ENCODE assay signal across 10 cellular contexts in genomic region chr7:134454277-134454676, GRCh38. TPM values are rescaled to one million over a fixed set of nuclear protein-coding genes. Genes with fewer than 3 reads are reported as not detected.
DNase-seq lines count a peak whose midpoint lies in the region; ATAC-seq and TF ChIP-seq lines count a peak whose summit lies in the region.
"Had no signal": no experiment of that assay in that cellular context is flagged by ENCODE, and none has a peak within 500 bp of the region (broad histone marks: within the 10 kb centered on the region; RNA-seq: fewer than 3 reads in every experiment).

No MANE protein-coding gene starts in this region.

- intact Hi-C loops in lower lobe of right lung (cut with DNase I) = no loop called here

- ATAC-seq in stimulated activated naive CD8-positive, alpha-beta T cell treated with anti-CD3 and anti-CD28 coated beads, Interleukin-15, Interleukin-2, amounts not matched to agents 100 U/mL and 50 U/mL, for 24 hours = no peak
- no peak for ATAC-seq in activated CD8-positive, alpha-beta T cell treated with anti-CD3 and anti-CD28 coated beads, Interleukin-2, amount 10 ng/mL, durations not matched to agents 7 days and 5 days
- ATAC-seq in lower lobe of right lung = no peak
- ATAC-seq in GM21576 (IDR thresholded peaks at IDR 0.05; ENCODE audit: unreplicated experiment) = no peak
- ATAC-seq: Right ventricle myocardium inferior had no signal

- peak overlapping the region; percentile 0 for H3K4me3 Mint-ChIP-seq in stimulated activated naive CD8-positive, alpha-beta T cell treated with anti-CD3 and anti-CD28 coated beads, Interleukin-15, Interleukin-2, amounts not matched to agents 100 ng/mL and 50 ng/mL, for 24 hours
- peak overlapping the region; percentile 48 for H3K4me3 Mint-ChIP-seq in activated CD8-positive, alpha-beta T cell treated with anti-CD3 and anti-CD28 coated beads, Interleukin-2, amount 10 ng/mL, durations not matched to agents 7 days and 5 days

- TF ChIP-seq CTCF in lower lobe of right lung (IDR thresholded peaks at IDR 0.05) (no peak), coronary artery (IDR thresholded peaks at IDR 0.05) (no peak)

- no peaks in the 10 kb centered on the region for H3K9me3 Mint-ChIP-seq in stimulated activated naive CD8-positive, alpha-beta T cell treated with anti-CD3 and anti-CD28 coated beads, Interleukin-15, Interleukin-2, amounts not matched to agents 100 ng/mL and 50 ng/mL, for 24 hours
- H3K9me3 Mint-ChIP-seq in activated CD8-positive, alpha-beta T cell treated with anti-CD3 and anti-CD28 coated beads, Interleukin-2, amount 10 ng/mL, durations not matched to agents 7 days and 5 days (ENCODE audit: insufficient read depth) = no peaks in the 10 kb centered on the region

- H3K27me3 Mint-ChIP-seq in stimulated activated naive CD8-positive, alpha-beta T cell treated with anti-CD3 and anti-CD28 coated beads, Interleukin-15, Interleukin-2, amounts not matched to agents 100 ng/mL and 50 ng/mL, for 24 hours = no peaks in the 10 kb centered on the region
- no peaks in the 10 kb centered on the region for H3K27me3 Mint-ChIP-seq in activated CD8-positive, alpha-beta T cell treated with anti-CD3 and anti-CD28 coated beads, Interleukin-2, amount 10 ng/mL, durations not matched to agents 7 days and 5 days (ENCODE audit: low read depth)

- no peaks in the 10 kb centered on the region for H3K9me3 ChIP-seq in lower lobe of right lung

- peaks cover under 1% of the 10 kb centered on the region for H3K27me3 ChIP-seq in lower lobe of right lung (ENCODE audit: low read depth)

- POLR2A ChIA-PET in activated CD8-positive, alpha-beta T cell treated with anti-CD3 and anti-CD28 coated beads, Interleukin-2, amount 10 ng/mL, durations not matched to agents 7 days and 5 days (lab: Charles Lee) = no interaction called here

- peak overlapping the region; percentile 16 for H3K27ac Mint-ChIP-seq in stimulated activated naive CD8-positive, alpha-beta T cell treated with anti-CD3 and anti-CD28 coated beads, Interleukin-15, Interleukin-2, amounts not matched to agents 100 ng/mL and 50 ng/mL, for 24 hours
- H3K27ac Mint-ChIP-seq in activated CD8-positive, alpha-beta T cell treated with anti-CD3 and anti-CD28 coated beads, Interleukin-2, amount 10 ng/mL, durations not matched to agents 7 days and 5 days = peak overlapping the region; percentile 55

- H3K4me1 Mint-ChIP-seq in stimulated activated naive CD8-positive, alpha-beta T cell treated with anti-CD3 and anti-CD28 coated beads, Interleukin-15, Interleukin-2, amounts not matched to agents 100 ng/mL and 50 ng/mL, for 24 hours (ENCODE audit: low read depth) = peaks cover 43% of the 10 kb centered on the region
- peaks cover 48% of the 10 kb centered on the region for H3K4me1 Mint-ChIP-seq in activated CD8-positive, alpha-beta T cell treated with anti-CD3 and anti-CD28 coated beads, Interleukin-2, amount 10 ng/mL, durations not matched to agents 7 days and 5 days (ENCODE audit: low read depth)

- H3K36me3 ChIP-seq in lower lobe of right lung = peaks cover 22% of the 10 kb centered on the region

- H3K36me3 Mint-ChIP-seq in stimulated activated naive CD8-positive, alpha-beta T cell treated with anti-CD3 and anti-CD28 coated beads, Interleukin-15, Interleukin-2, amounts not matched to agents 100 ng/mL and 50 ng/mL, for 24 hours (ENCODE audit: low read depth) = peaks cover 41% of the 10 kb centered on the region
- H3K36me3 Mint-ChIP-seq in activated CD8-positive, alpha-beta T cell treated with anti-CD3 and anti-CD28 coated beads, Interleukin-2, amount 10 ng/mL, durations not matched to agents 7 days and 5 days (ENCODE audit: low read depth) = peaks cover 32% of the 10 kb centered on the region

- H3K4me3 ChIP-seq in lower lobe of right lung (no peak overlapping the region), coronary artery (no peak overlapping the region)

- H3K27ac ChIP-seq in lower lobe of right lung (peak overlapping the region; percentile 59), coronary artery (peak overlapping the region in 1 of 2 donors; percentile 47)

- DNase-seq in stimulated activated naive CD8-positive, alpha-beta T cell treated with anti-CD3 and anti-CD28 coated beads, Interleukin-15, Interleukin-2, amounts not matched to agents 100 U/mL and 50 U/mL, for 24 hours = no peak
- no peak for DNase-seq in activated CD8-positive, alpha-beta T cell treated with anti-CD3 and anti-CD28 coated beads, Interleukin-2, amount 10 ng/mL, durations not matched to agents 7 days and 5 days
- DNase-seq in lower lobe of right lung (no peak), coronary artery (ENCODE audit: low spot score) (no peak), hippocampal formation (lab: John Stamatoyannopoulos, UW) (no peak), DMS153 (lab: John Stamatoyannopoulos, UW) (no peak)
- DNase-seq: NCI-H1694 had no signal

- CTCF ChIA-PET in activated CD8-positive, alpha-beta T cell treated with anti-CD3 and anti-CD28 coated beads, Interleukin-2, amount 10 ng/mL, durations not matched to agents 7 days and 5 days (lab: Charles Lee) = interaction anchor here (2.4 kb wide), 1 partner anchor 21 kb away, joined by 18 read pairs; no protein-coding TSS in a partner anchor

- peaks cover 34% of the 10 kb centered on the region for H3K4me1 ChIP-seq in lower lobe of right lung

RNA-seq across cellular contexts. Expression of gene AKR1B1, which starts 4.6 kb away (rescaled TPM):
- 100 to 1,000 TPM in 1 of 2 experiments, 10 to 100 TPM in 1; 99.8 to 101 TPM for total RNA-seq in activated CD8-positive, alpha-beta T cell treated with anti-CD3 and anti-CD28 coated beads, Interleukin-2, amount 10 ng/mL, durations not matched to agents 7 days and 5 days
- 109 TPM for total RNA-seq in lower lobe of right lung
